In genomic region chr3:119230745-119231144, GRCh38 we compare ENCODE assay signal across 1 cellular context.
TF ChIP-seq lines count a peak whose summit lies in the region.

No MANE protein-coding gene starts in this region.

TF ChIP-seq in K562, 482 proteins besides CTCF, POLR2A, EP300 and RAD21:
- TF ChIP-seq RBM25 (IDR thresholded peaks at IDR 0.05; ENCODE audit: low read depth, low read length, severe bottlenecking) (peak; percentile 77), XRCC3 (IDR thresholded peaks at IDR 0.05) (no peak), ZNF311 (CRISPR knock-in tag; IDR thresholded peaks at IDR 0.05) (no peak), ADNP (tag; IDR thresholded peaks at IDR 0.05) (0 out of 2 replicates have a peak, but pooled peaks have one; percentile 29), BRD4 (IDR thresholded peaks at IDR 0.05) (no peak)
- TF ChIP-seq, protein P1, sequence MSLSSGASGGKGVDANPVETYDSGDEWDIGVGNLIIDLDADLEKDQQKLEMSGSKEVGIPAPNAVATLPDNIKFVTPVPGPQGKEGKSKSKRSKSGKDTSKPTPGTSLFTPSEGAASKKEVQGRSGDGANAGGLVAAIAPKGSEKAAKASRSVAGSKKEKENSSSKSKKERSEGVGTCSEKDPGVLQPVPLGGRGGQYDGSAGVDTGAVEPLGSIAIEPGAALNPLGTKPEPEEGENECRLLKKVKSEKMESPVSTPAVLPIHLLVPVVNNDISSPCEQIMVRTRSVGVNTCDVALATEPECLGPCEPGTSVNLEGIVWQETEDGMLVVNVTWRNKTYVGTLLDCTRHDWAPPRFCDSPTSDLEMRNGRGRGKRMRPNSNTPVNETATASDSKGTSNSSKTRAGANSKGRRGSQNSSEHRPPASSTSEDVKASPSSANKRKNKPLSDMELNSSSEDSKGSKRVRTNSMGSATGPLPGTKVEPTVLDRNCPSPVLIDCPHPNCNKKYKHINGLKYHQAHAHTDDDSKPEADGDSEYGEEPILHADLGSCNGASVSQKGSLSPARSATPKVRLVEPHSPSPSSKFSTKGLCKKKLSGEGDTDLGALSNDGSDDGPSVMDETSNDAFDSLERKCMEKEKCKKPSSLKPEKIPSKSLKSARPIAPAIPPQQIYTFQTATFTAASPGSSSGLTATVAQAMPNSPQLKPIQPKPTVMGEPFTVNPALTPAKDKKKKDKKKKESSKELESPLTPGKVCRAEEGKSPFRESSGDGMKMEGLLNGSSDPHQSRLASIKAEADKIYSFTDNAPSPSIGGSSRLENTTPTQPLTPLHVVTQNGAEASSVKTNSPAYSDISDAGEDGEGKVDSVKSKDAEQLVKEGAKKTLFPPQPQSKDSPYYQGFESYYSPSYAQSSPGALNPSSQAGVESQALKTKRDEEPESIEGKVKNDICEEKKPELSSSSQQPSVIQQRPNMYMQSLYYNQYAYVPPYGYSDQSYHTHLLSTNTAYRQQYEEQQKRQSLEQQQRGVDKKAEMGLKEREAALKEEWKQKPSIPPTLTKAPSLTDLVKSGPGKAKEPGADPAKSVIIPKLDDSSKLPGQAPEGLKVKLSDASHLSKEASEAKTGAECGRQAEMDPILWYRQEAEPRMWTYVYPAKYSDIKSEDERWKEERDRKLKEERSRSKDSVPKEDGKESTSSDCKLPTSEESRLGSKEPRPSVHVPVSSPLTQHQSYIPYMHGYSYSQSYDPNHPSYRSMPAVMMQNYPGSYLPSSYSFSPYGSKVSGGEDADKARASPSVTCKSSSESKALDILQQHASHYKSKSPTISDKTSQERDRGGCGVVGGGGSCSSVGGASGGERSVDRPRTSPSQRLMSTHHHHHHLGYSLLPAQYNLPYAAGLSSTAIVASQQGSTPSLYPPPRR (CRISPR knock-in tag; IDR thresholded peaks at IDR 0.05; ENCODE audit: borderline replicate concordance): no peak
